19 cellular contexts compared by ENCODE assay signal in the genomic region with DNA sequence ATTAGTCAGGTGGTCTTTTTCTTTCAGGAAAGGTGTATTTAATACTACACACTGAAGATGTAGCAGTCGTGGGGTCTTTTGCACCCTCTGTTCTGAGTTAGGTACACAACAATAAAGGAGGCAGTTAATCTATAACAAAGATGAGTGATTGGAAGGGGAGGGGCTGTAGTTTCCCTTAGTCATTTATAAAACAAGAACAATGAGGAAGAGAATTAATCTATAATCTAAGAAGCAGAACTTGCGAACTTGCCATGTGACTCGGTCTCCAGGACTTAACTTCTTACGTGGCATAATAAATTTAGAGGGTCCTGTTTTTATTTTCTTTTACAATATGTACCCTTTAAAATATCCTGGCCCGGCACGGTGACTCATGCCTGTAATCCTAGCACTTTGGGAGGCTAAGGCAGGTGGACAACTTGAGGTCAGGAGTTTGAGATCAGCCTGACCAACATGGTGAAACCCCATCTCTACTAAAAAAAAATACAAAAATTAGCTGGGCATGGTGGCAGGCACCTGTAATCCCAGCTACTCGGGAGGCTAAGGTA.
"Had no signal": no experiment of that assay in that cellular context is flagged by ENCODE, and none has a peak within 500 bp of the region (broad histone marks: within the 10 kb centered on the region; RNA-seq: fewer than 3 reads in every experiment).

No MANE protein-coding gene starts in this region.

- ATAC-seq: activated CD8-positive, alpha-beta memory T cell treated with anti-CD3 and anti-CD28 coated beads, Interleukin-2, amount 10 ng/mL, durations not matched to agents 7 days and 5 days; naive thymus-derived CD4-positive, alpha-beta T cell; T-cell had no signal

- H3K4me1 ChIP-seq: adrenal gland, colonic mucosa, parathyroid adenoma, suprapubic skin had no signal

- H3K27ac ChIP-seq: adrenal gland, colonic mucosa, parathyroid adenoma, suprapubic skin, VCaP had no signal

- H3K9me3 ChIP-seq: adrenal gland, colonic mucosa, suprapubic skin had no signal

- DNase-seq: activated CD4-positive, alpha-beta memory T cell treated with anti-CD3 and anti-CD28 coated beads for 36 hours; activated CD8-positive, alpha-beta memory T cell treated with anti-CD3 and anti-CD28 coated beads, Interleukin-2, amount 10 ng/mL, durations not matched to agents 7 days and 5 days; activated effector memory CD4-positive, alpha-beta T cell treated with Interleukin-2 at 50 U/mL for 16 hours; activated T-cell treated with anti-CD3 and anti-CD28 coated beads, Interleukin-2, amount 50 U/mL, for 1 hour; adrenal gland; central memory CD4-positive, alpha-beta T cell; colonic mucosa; head of caudate nucleus; naive thymus-derived CD4-positive, alpha-beta T cell; stimulated activated CD4-positive, alpha-beta T cell treated with anti-CD3 and anti-CD28 coated beads, Interleukin-4, amount 100 ng/mL, for 4 hours; stimulated activated CD8-positive, alpha-beta memory T cell treated with anti-CD3 and anti-CD28 coated beads, Interleukin-4, amount 100 ng/mL, for 48 hours; stimulated activated naive CD4-positive, alpha-beta T cell treated with Interleukin-2 at 50 U/mL for 16 hours; T-cell; T-helper 9 cell; trophoblast cell had no signal

- H3K4me3 ChIP-seq: adrenal gland, colonic mucosa, suprapubic skin had no signal

- H3K36me3 ChIP-seq: adrenal gland, colonic mucosa, suprapubic skin had no signal

- FAIRE-seq: frontal cortex had no signal

- H3K27me3 ChIP-seq: adrenal gland, colonic mucosa, suprapubic skin had no signal
